ENCODE assay signal across 31 cellular contexts in the genomic region with DNA sequence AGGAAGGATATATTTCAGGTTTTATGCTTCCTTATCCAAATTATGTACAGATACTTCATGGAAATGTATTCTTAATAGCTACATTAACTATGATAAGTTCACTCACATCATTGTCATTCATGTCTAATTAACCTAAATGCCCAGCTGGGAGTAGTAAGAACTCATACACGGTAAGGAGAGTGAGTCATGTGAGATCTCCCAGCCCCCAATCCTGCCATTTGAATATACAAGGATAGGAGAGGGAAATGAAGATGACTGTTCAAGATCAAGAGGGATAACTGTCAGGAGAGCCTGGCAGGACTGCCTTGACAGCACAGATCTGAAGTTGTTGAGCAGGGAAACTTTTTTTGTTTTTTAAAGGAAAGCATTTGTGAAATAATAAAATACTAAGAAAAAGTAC.
"Had no signal": no experiment of that assay in that cellular context is flagged by ENCODE, and none has a peak within 500 bp of the region (broad histone marks: within the 10 kb centered on the region; RNA-seq: fewer than 3 reads in every experiment).

No MANE protein-coding gene starts in this region.

- DNase-seq: activated CD4-positive, alpha-beta memory T cell treated with anti-CD3 and anti-CD28 coated beads, Interleukin-2, amount 10 ng/mL, durations not matched to agents 7 days and 5 days; activated CD4-positive, alpha-beta T cell treated with anti-CD3 and anti-CD28 coated beads, Interleukin-2, amount 10 ng/mL, durations not matched to agents 24 days and 14 days; activated CD4-positive, CD25-positive, alpha-beta regulatory T cell treated with anti-CD3 and anti-CD28 coated beads, Interleukin-2, amount 50 U/mL, for 72 hours; activated gamma-delta T cell treated with Interleukin-2 at 50 U/mL for 16 hours; activated naive CD4-positive, alpha-beta T cell treated with anti-CD3 and anti-CD28 coated beads, Interleukin-2, amount 50 U/mL, for 16 hours; activated T-cell treated with anti-CD3 and anti-CD28 coated beads, Interleukin-2, amount 50 U/mL, for 4 hours; amniotic stem cell; endodermal cell; foreskin melanocyte; islet precursor cell; left cardiac atrium; left ventricle myocardium superior; midbrain; naive thymus-derived CD4-positive, alpha-beta T cell; nucleus accumbens; pancreas; retina; sigmoid colon; small intestine; stimulated activated CD4-positive, alpha-beta T cell treated with anti-CD3 and anti-CD28 coated beads, Interleukin-4, amount 100 ng/mL, for 4 hours; stimulated activated CD8-positive, alpha-beta memory T cell treated with anti-CD3 and anti-CD28 coated beads, Interleukin-4, amount 100 ng/mL, for 48 hours; stimulated activated naive CD8-positive, alpha-beta T cell treated with anti-CD3 and anti-CD28 coated beads, Interleukin-15, amount 100 ng/mL, for 72 hours; thyroid gland; upper lobe of left lung had no signal

- H3K4me3 ChIP-seq: breast epithelium, esophagus muscularis mucosa, pancreas, prostate gland, sigmoid colon, thyroid gland, upper lobe of left lung, vagina had no signal

- H3K4me1 ChIP-seq: breast epithelium, esophagus muscularis mucosa, pancreas, prostate gland, sigmoid colon, thyroid gland, upper lobe of left lung, vagina had no signal

- ATAC-seq: activated T-cell treated with anti-CD3 and anti-CD28 coated beads, Interleukin-2, amount 50 U/mL, for 4 hours; activated T-helper 17 cell treated with anti-CD3 and anti-CD28 coated beads, Interleukin-2, amount 50 U/mL, for 72 hours; left cardiac atrium; left ventricle myocardium superior; naive thymus-derived CD4-positive, alpha-beta T cell; pancreas; stimulated activated memory B cell treated with anti-CD40 and anti-IgM and Interleukin-4, amounts not matched to agents 10 μg/mL and 1 μg/mL and 100 μg/mL, for 72 hours; stimulated activated naive CD8-positive, alpha-beta T cell treated with anti-CD3 and anti-CD28 coated beads, Interleukin-15, amount 100 ng/mL, for 72 hours had no signal

- H3K9me3 ChIP-seq: breast epithelium, esophagus muscularis mucosa, pancreas, prostate gland, sigmoid colon, thyroid gland, upper lobe of left lung, vagina had no signal

- H3K27me3 ChIP-seq: breast epithelium, esophagus muscularis mucosa, pancreas, sigmoid colon, thyroid gland, upper lobe of left lung, vagina had no signal

- FAIRE-seq: astrocyte, pancreas, small intestine had no signal

- H3K36me3 ChIP-seq: breast epithelium, esophagus muscularis mucosa, pancreas, prostate gland, sigmoid colon, thyroid gland, upper lobe of left lung, vagina had no signal

- H3K27ac ChIP-seq: breast epithelium, esophagus muscularis mucosa, pancreas, prostate gland, sigmoid colon, thyroid gland, upper lobe of left lung, vagina had no signal
